1 cellular context compared by ENCODE assay signal in the genomic region with DNA sequence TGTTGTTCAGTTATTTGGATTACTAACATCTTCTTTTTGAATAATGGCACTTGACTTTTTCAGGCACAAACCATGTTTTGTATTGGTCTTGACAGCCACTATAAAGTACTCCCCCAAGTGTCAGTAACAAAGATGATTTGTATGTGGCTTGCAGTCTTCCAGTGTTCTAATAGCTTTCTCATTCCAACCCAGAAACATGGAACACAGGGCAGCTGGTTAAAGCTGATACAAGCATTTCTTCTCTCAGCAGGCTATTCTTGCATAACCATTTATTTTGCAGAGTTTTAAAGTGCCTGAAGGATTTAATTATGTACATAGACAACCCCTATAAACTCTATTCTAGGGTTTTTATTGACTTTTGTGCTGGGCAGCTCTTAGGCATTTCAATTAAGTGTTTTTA.
TF ChIP-seq lines count a peak whose summit lies in the region.

No MANE protein-coding gene starts in this region.

TF ChIP-seq in IMR-90, 13 proteins besides CTCF, POLR2A, EP300 and RAD21 (continued from another document):
- TF ChIP-seq CHD1 (IDR thresholded peaks at IDR 0.05; ENCODE audit: low read depth, low read length) = no peak
